1 cellular context compared by ENCODE assay signal in genomic region chr2:190343500-190344274, GRCh38.
TF ChIP-seq lines count a peak whose summit lies in the region.

TSS of gene INPP1 (plus strand) at chr2:190343589. CDS start at chr2:190360103, 16,514 bp downstream.

TF ChIP-seq in HepG2, 621 proteins besides CTCF, POLR2A, EP300 and RAD21 (continued from another document and continues in another):
- TF ChIP-seq, protein P1, sequence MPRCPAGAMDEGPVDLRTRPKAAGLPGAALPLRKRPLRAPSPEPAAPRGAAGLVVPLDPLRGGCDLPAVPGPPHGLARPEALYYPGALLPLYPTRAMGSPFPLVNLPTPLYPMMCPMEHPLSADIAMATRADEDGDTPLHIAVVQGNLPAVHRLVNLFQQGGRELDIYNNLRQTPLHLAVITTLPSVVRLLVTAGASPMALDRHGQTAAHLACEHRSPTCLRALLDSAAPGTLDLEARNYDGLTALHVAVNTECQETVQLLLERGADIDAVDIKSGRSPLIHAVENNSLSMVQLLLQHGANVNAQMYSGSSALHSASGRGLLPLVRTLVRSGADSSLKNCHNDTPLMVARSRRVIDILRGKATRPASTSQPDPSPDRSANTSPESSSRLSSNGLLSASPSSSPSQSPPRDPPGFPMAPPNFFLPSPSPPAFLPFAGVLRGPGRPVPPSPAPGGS (CRISPR knock-in tag; IDR thresholded peaks at IDR 0.05) = peak; percentile 98
- no peak for TF ChIP-seq PLRG1 (conservative IDR thresholded peaks at IDR 0.05)
- TF ChIP-seq ZNF501 (CRISPR knock-in tag; IDR thresholded peaks at IDR 0.05) = no peak
- TF ChIP-seq ZFAT (CRISPR knock-in tag; conservative IDR thresholded peaks at IDR 0.05) = no peak; the same call in 1 of the 2 replicates
- no peak; the same call in 1 of the 2 replicates for TF ChIP-seq MIER3 (CRISPR knock-in tag; IDR thresholded peaks at IDR 0.05; ENCODE audit: borderline replicate concordance)
- no peak; the same call in 1 of the 2 replicates for TF ChIP-seq ZNF557 (CRISPR knock-in tag; IDR thresholded peaks at IDR 0.05)
- TF ChIP-seq JARID2 (CRISPR knock-in tag; IDR thresholded peaks at IDR 0.05; ENCODE audit: insufficient replicate concordance) = no peak
- no peak for TF ChIP-seq ZNF605 (CRISPR knock-in tag; IDR thresholded peaks at IDR 0.05)
- 0 out of 2 replicates have a peak, but pooled peaks have one; percentile 79 for TF ChIP-seq ZNF138 (CRISPR knock-in tag; IDR thresholded peaks at IDR 0.05; ENCODE audit: low read depth)
- no peak for TF ChIP-seq ZBTB21 (CRISPR knock-in tag; IDR thresholded peaks at IDR 0.05)
- no peak for TF ChIP-seq RAD51 (IDR thresholded peaks at IDR 0.05; ENCODE audit: borderline replicate concordance)
- TF ChIP-seq SP5 (CRISPR knock-in tag; IDR thresholded peaks at IDR 0.05; ENCODE audit: borderline replicate concordance, low read depth) = 0 out of 2 replicates have a peak, but pooled peaks have one; percentile 20
- TF ChIP-seq, protein P2, sequence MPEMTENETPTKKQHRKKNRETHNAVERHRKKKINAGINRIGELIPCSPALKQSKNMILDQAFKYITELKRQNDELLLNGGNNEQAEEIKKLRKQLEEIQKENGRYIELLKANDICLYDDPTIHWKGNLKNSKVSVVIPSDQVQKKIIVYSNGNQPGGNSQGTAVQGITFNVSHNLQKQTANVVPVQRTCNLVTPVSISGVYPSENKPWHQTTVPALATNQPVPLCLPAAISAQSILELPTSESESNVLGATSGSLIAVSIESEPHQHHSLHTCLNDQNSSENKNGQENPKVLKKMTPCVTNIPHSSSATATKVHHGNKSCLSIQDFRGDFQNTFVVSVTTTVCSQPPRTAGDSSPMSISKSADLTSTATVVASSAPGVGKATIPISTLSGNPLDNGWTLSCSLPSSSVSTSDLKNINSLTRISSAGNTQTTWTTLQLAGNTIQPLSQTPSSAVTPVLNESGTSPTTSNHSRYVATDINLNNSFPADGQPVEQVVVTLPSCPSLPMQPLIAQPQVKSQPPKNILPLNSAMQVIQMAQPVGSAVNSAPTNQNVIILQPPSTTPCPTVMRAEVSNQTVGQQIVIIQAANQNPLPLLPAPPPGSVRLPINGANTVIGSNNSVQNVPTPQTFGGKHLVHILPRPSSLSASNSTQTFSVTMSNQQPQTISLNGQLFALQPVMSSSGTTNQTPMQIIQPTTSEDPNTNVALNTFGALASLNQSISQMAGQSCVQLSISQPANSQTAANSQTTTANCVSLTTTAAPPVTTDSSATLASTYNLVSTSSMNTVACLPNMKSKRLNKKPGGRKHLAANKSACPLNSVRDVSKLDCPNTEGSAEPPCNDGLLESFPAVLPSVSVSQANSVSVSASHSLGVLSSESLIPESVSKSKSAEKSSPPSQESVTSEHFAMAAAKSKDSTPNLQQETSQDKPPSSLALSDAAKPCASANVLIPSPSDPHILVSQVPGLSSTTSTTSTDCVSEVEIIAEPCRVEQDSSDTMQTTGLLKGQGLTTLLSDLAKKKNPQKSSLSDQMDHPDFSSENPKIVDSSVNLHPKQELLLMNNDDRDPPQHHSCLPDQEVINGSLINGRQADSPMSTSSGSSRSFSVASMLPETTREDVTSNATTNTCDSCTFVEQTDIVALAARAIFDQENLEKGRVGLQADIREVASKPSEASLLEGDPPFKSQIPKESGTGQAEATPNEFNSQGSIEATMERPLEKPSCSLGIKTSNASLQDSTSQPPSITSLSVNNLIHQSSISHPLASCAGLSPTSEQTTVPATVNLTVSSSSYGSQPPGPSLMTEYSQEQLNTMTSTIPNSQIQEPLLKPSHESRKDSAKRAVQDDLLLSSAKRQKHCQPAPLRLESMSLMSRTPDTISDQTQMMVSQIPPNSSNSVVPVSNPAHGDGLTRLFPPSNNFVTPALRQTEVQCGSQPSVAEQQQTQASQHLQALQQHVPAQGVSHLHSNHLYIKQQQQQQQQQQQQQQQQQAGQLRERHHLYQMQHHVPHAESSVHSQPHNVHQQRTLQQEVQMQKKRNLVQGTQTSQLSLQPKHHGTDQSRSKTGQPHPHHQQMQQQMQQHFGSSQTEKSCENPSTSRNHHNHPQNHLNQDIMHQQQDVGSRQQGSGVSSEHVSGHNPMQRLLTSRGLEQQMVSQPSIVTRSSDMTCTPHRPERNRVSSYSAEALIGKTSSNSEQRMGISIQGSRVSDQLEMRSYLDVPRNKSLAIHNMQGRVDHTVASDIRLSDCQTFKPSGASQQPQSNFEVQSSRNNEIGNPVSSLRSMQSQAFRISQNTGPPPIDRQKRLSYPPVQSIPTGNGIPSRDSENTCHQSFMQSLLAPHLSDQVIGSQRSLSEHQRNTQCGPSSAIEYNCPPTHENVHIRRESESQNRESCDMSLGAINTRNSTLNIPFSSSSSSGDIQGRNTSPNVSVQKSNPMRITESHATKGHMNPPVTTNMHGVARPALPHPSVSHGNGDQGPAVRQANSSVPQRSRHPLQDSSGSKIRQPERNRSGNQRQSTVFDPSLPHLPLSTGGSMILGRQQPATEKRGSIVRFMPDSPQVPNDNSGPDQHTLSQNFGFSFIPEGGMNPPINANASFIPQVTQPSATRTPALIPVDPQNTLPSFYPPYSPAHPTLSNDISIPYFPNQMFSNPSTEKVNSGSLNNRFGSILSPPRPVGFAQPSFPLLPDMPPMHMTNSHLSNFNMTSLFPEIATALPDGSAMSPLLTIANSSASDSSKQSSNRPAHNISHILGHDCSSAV (CRISPR knock-in tag; IDR thresholded peaks at IDR 0.05; ENCODE audit: borderline replicate concordance) = no peak
- TF ChIP-seq MXD3 (CRISPR knock-in tag; IDR thresholded peaks at IDR 0.05) = peak; percentile 96; the same call in 1 of the 2 replicates
- TF ChIP-seq ZNF263 (CRISPR knock-in tag; IDR thresholded peaks at IDR 0.05) = peak; percentile 99
- TF ChIP-seq POLR2G (IDR thresholded peaks at IDR 0.05; ENCODE audit: low read depth, low read length) = peak; percentile 83
- peak; percentile 83; the same call in 1 of the 2 replicates for TF ChIP-seq ZNF790 (CRISPR knock-in tag; IDR thresholded peaks at IDR 0.05; ENCODE audit: borderline replicate concordance)
- TF ChIP-seq ZNF407 (CRISPR knock-in tag; IDR thresholded peaks at IDR 0.05; ENCODE audit: not compliant biosample characterization) = peak; percentile 87
- TF ChIP-seq ZNF350 (CRISPR knock-in tag; IDR thresholded peaks at IDR 0.05; ENCODE audit: borderline replicate concordance, low read depth) = no peak; the same call in 1 of the 2 replicates
- TF ChIP-seq FLYWCH1 (CRISPR knock-in tag; IDR thresholded peaks at IDR 0.05) = peak; percentile 93
- peak; percentile 48; the same call in 1 of the 2 replicates for TF ChIP-seq ZNF431 (CRISPR knock-in tag; IDR thresholded peaks at IDR 0.05; ENCODE audit: borderline replicate concordance, low read depth)
- peak; percentile 71; the same call in 1 of the 2 replicates for TF ChIP-seq ZNF230 (CRISPR knock-in tag; IDR thresholded peaks at IDR 0.05)
- TF ChIP-seq ZNF652 (CRISPR knock-in tag; IDR thresholded peaks at IDR 0.05; ENCODE audit: borderline replicate concordance, low read depth) = 0 out of 2 replicates have a peak, but pooled peaks have one; percentile 4
- TF ChIP-seq HOXD1 (CRISPR knock-in tag; IDR thresholded peaks at IDR 0.05) = 0 out of 2 replicates have a peak, but pooled peaks have one; percentile 12
- peak; percentile 97; the same call in 1 of the 2 replicates for TF ChIP-seq PAX8 (CRISPR knock-in tag; IDR thresholded peaks at IDR 0.05; ENCODE audit: borderline replicate concordance)
- TF ChIP-seq, protein P3, sequence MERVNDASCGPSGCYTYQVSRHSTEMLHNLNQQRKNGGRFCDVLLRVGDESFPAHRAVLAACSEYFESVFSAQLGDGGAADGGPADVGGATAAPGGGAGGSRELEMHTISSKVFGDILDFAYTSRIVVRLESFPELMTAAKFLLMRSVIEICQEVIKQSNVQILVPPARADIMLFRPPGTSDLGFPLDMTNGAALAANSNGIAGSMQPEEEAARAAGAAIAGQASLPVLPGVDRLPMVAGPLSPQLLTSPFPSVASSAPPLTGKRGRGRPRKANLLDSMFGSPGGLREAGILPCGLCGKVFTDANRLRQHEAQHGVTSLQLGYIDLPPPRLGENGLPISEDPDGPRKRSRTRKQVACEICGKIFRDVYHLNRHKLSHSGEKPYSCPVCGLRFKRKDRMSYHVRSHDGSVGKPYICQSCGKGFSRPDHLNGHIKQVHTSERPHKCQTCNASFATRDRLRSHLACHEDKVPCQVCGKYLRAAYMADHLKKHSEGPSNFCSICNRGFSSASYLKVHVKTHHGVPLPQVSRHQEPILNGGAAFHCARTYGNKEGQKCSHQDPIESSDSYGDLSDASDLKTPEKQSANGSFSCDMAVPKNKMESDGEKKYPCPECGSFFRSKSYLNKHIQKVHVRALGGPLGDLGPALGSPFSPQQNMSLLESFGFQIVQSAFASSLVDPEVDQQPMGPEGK (CRISPR knock-in tag; IDR thresholded peaks at IDR 0.05) = no peak
- TF ChIP-seq ZNF574 (CRISPR knock-in tag; IDR thresholded peaks at IDR 0.05) = peak; percentile 68
- no peak for TF ChIP-seq SMARCC2 (IDR thresholded peaks at IDR 0.05)
- TF ChIP-seq HOXA3 (CRISPR knock-in tag; IDR thresholded peaks at IDR 0.05) = peak; percentile 75
- peak; percentile 82; the same call in 1 of the 2 replicates for TF ChIP-seq ZNF468 (CRISPR knock-in tag; IDR thresholded peaks at IDR 0.05)
- 0 out of 2 replicates have a peak, but pooled peaks have one; percentile 40 for TF ChIP-seq ZNF580 (CRISPR knock-in tag; IDR thresholded peaks at IDR 0.05; ENCODE audit: borderline replicate concordance, low read depth)
- no peak for TF ChIP-seq NFE2 (CRISPR knock-in tag; IDR thresholded peaks at IDR 0.05)
- TF ChIP-seq ZNF329 (CRISPR knock-in tag; IDR thresholded peaks at IDR 0.05; ENCODE audit: low read depth) = 0 out of 2 replicates have a peak, but pooled peaks have one; percentile 19
- no peak for TF ChIP-seq ZNF496 (CRISPR knock-in tag; IDR thresholded peaks at IDR 0.05; ENCODE audit: insufficient replicate concordance)
- TF ChIP-seq MBNL3 (CRISPR knock-in tag; conservative IDR thresholded peaks at IDR 0.05) = no peak
